In genomic region chr5:155850411-155850810, GRCh38 we compare ENCODE assay signal across 12 cellular contexts.
"Had no signal": no experiment of that assay in that cellular context is flagged by ENCODE, and none has a peak within 500 bp of the region (broad histone marks: within the 10 kb centered on the region; RNA-seq: fewer than 3 reads in every experiment).

No MANE protein-coding gene starts in this region.

- H3K9ac ChIP-seq: parathyroid adenoma had no signal

- H3K27me3 ChIP-seq: dorsolateral prefrontal cortex had no signal

- H3K9me3 ChIP-seq: thoracic aorta had no signal

- H3K4me1 ChIP-seq: parathyroid adenoma had no signal

- DNase-seq: activated CD4-positive, alpha-beta T cell treated with anti-CD3 and anti-CD28 coated beads, Interleukin-2, amount 10 ng/mL, durations not matched to agents 7 days and 5 days; activated CD4-positive, CD25-positive, alpha-beta regulatory T cell; activated naive CD4-positive, alpha-beta T cell treated with anti-CD3 and anti-CD28 coated beads for 36 hours; activated T-cell treated with anti-CD3 and anti-CD28 coated beads for 4 hours; dorsolateral prefrontal cortex; hypothalamus; retina; stimulated activated CD4-positive, alpha-beta T cell treated with anti-CD3 and anti-CD28 coated beads, Interleukin-15, amount 100 ng/mL, for 24 hours; stimulated activated CD4-positive, alpha-beta T cell treated with anti-CD3 and anti-CD28 coated beads, Interleukin-4, amount 100 ng/mL, for 24 hours; stimulated activated naive CD8-positive, alpha-beta T cell treated with anti-CD3 and anti-CD28 coated beads, Interleukin-15, amount 100 ng/mL, for 72 hours had no signal

- H3K36me3 ChIP-seq: thoracic aorta had no signal

- H3K4me3 ChIP-seq: dorsolateral prefrontal cortex, thoracic aorta had no signal

- H3K27ac ChIP-seq: dorsolateral prefrontal cortex, parathyroid adenoma, thoracic aorta had no signal

- H2AFZ ChIP-seq: parathyroid adenoma had no signal
